12 cellular contexts compared by ENCODE assay signal in the genomic region with DNA sequence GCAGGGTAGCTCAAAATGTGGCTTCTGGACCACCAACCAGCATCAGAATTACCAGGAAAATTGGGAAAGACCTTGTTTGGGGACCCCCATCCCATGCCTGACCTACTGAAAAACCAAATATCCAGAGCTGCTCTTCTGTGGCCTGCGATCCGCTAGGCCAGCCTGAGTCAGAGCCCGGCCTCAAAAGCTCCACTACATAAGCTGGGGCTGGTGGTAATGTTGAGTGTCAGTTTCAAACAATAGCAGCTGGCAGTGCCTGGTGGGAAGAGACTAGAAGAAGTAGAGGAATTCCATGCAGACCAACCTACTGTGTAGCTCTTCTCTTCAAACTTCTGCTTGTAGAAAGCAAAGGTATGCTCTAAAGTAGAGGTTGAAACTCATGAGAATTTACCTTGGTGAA. TPM values are rescaled to one million over a fixed set of nuclear protein-coding genes. Genes with fewer than 3 reads are reported as not detected.
DNase-seq lines count a peak whose midpoint lies in the region; ATAC-seq and TF ChIP-seq lines count a peak whose summit lies in the region.
"Had no signal": no experiment of that assay in that cellular context is flagged by ENCODE, and none has a peak within 500 bp of the region (broad histone marks: within the 10 kb centered on the region; RNA-seq: fewer than 3 reads in every experiment).

No MANE protein-coding gene starts in this region.

- H3K4me2 ChIP-seq in IMR-90 (ENCODE audit: low read depth, low read length): no peak overlapping the region

- H3K27me3 ChIP-seq in IMR-90 (ENCODE audit: control insufficient read depth, insufficient read depth, low read length): no peaks in the 10 kb centered on the region
- H3K27me3 ChIP-seq: right atrium auricular region, SJCRH30 had no signal

- H2BK120ac ChIP-seq in IMR-90 (ENCODE audit: low read depth, low read length): no peak overlapping the region

- H3K36me3 ChIP-seq in IMR-90 (ENCODE audit: control insufficient read depth, insufficient read depth, low read length): peaks cover 9% of the 10 kb centered on the region
- H3K36me3 ChIP-seq: right atrium auricular region had no signal

- H3K14ac ChIP-seq in IMR-90 (replicated peaks; ENCODE audit: low read depth, low read length): no peak overlapping the region

- no peak overlapping the region for H3K4me3 ChIP-seq in IMR-90 (ENCODE audit: insufficient read depth, low read depth, low read length)
- H3K4me3 ChIP-seq: right atrium auricular region, SJCRH30 had no signal

- H2AK5ac ChIP-seq in IMR-90 (ENCODE audit: low read depth, low read length): no peak overlapping the region

- peaks cover 0 to 5% of the 10 kb centered on the region in 2 experiments; a peak in 1 of 4 replicates for H3K79me1 ChIP-seq in IMR-90 (ENCODE audit: low read depth in 1 of 2, low read length in 2 of 2)

- intact Hi-C loops in IMR-90 (cut with micrococcal nuclease): no loop called here

- no TSS peak for BruUV-seq in IMR-90 (replicated peaks; lab: Mats Ljungman, UMichigan)

- no peak overlapping the region for H4K5ac ChIP-seq in IMR-90 (ENCODE audit: low read depth, low read length)

- H2AFZ ChIP-seq in IMR-90 (replicated peaks; ENCODE audit: low read length, poor library complexity): no peak overlapping the region

- no peaks in the 10 kb centered on the region; the same call in 1 of the 2 replicates for H3K4me1 ChIP-seq in IMR-90 (ENCODE audit: control insufficient read depth, insufficient read depth, low read length)

- no peak for TF ChIP-seq RAD21 in IMR-90 (IDR thresholded peaks at IDR 0.05; ENCODE audit: low read length)

- in situ Hi-C loops in IMR-90 (cut with MboI; ENCODE audit: low sequenced_read_pairs): loop anchor here (10.0 kb wide), 1 partner anchor 573 kb away; no protein-coding TSS in a partner anchor

- WGBS in IMR-90 (ENCODE audit: extremely low coverage in 2 of 2, insufficient read length in 1 of 2), 2 experiments: no CpG with 5 or more reads among the region's 3 CpGs

- H3K9me1 ChIP-seq in IMR-90 (ENCODE audit: insufficient read depth, low read length): peaks cover 7% of the 10 kb centered on the region; the same call in 1 of the 2 replicates

- no peak overlapping the region for H2AK9ac ChIP-seq in IMR-90 (replicated peaks; ENCODE audit: low read depth, low read length, poor library complexity)

- no peak for TF ChIP-seq CTCF in IMR-90 (conservative IDR thresholded peaks at IDR 0.05; ENCODE audit: low read depth, low read length)

- H4K8ac ChIP-seq in IMR-90 (ENCODE audit: low read depth in 2 of 2, low read length in 2 of 2): no peak overlapping the region

- H4K20me1 ChIP-seq in IMR-90 (ENCODE audit: insufficient read depth, low read length): no peaks in the 10 kb centered on the region

- DNase-seq in IMR-90 (peak; percentile 25), astrocyte of the hippocampus (ENCODE audit: low read depth, low spot score) (peak; percentile 68), islet precursor cell (peak; percentile 71), stromal cell of bone marrow (ENCODE audit: low read depth) (peak; percentile 14), hippocampal formation (lab: John Stamatoyannopoulos, UW) (no peak)
- DNase-seq: CD8-positive, alpha-beta T cell; NCI-H774 had no signal

- CTCF ChIA-PET in IMR-90 (lab: Yijun Ruan, JAX): no interaction called here

- no peak for TF ChIP-seq POLR2A in IMR-90 (IDR thresholded peaks at IDR 0.05; ENCODE audit: low read depth, low read length)

- no peak overlapping the region for H3K18ac ChIP-seq in IMR-90 (ENCODE audit: low read depth, low read length)

- ATAC-seq in IMR-90 (ENCODE audit: low read depth): no peak
- ATAC-seq in HG03280 (IDR thresholded peaks at IDR 0.05; ENCODE audit: unreplicated experiment): no peak
- no peak for ATAC-seq in GM21367 (IDR thresholded peaks at IDR 0.05; ENCODE audit: unreplicated experiment)
- ATAC-seq: CD8-positive, alpha-beta T cell; HepG2 had no signal

- H2BK15ac ChIP-seq in IMR-90 (ENCODE audit: low read depth, low read length): no peak overlapping the region

- H2BK20ac ChIP-seq in IMR-90 (ENCODE audit: low read depth, low read length): no peak overlapping the region

- H3K4ac ChIP-seq in IMR-90 (ENCODE audit: low read depth, low read length): no peak overlapping the region

- H3K9ac ChIP-seq in IMR-90 (ENCODE audit: low read depth, low read length): no peak overlapping the region

- no peaks in the 10 kb centered on the region for H3K9me3 ChIP-seq in IMR-90 (ENCODE audit: control insufficient read depth, insufficient read depth, low read length)
- H3K9me3 ChIP-seq: right atrium auricular region, SJCRH30 had no signal

- no peak overlapping the region for H4K91ac ChIP-seq in IMR-90 (ENCODE audit: insufficient read depth, low read depth, low read length)

- no peak overlapping the region for H3K23ac ChIP-seq in IMR-90 (ENCODE audit: low read depth, low read length)

- no peak overlapping the region for H3K27ac ChIP-seq in IMR-90 (ENCODE audit: insufficient read depth, low read length)
- H3K27ac ChIP-seq: SJCRH30 had no signal

- dilution Hi-C loops in IMR-90 (cut with HindIII; ENCODE audit: low sequenced_read_pairs, unreplicated experiment): no loop called here

- H2BK5ac ChIP-seq in IMR-90 (ENCODE audit: low read depth, low read length, poor library complexity, severe bottlenecking): no peak overlapping the region

- H3K56ac ChIP-seq in IMR-90 (ENCODE audit: extremely low read depth, insufficient read depth, low read length): no peak overlapping the region

- POLR2A ChIA-PET in IMR-90 (lab: Charles Lee; ENCODE audit: unreplicated experiment): no interaction called here

TF ChIP-seq in IMR-90, 13 proteins besides CTCF, POLR2A, EP300 and RAD21:
- TF ChIP-seq RFX5 (IDR thresholded peaks at IDR 0.05; ENCODE audit: low read depth, low read length) (no peak), SMC3 (IDR thresholded peaks at IDR 0.05; ENCODE audit: low read depth, low read length) (no peak), BHLHE40 (IDR thresholded peaks at IDR 0.05; ENCODE audit: low read depth, low read length) (no peak), RCOR1 (IDR thresholded peaks at IDR 0.05; ENCODE audit: insufficient replicate concordance, low read length) (no peak), MAZ (IDR thresholded peaks at IDR 0.05; ENCODE audit: borderline replicate concordance, low read depth, low read length) (no peak), CEBPB (IDR thresholded peaks at IDR 0.05; ENCODE audit: low read depth, low read length) (no peak), FOS (IDR thresholded peaks at IDR 0.05; ENCODE audit: low read depth, low read length) (no peak), MAFK (IDR thresholded peaks at IDR 0.05; ENCODE audit: low read depth, low read length) (no peak), MXI1 (IDR thresholded peaks at IDR 0.05; ENCODE audit: borderline replicate concordance, low read depth, low read length) (no peak), CHD1 (IDR thresholded peaks at IDR 0.05; ENCODE audit: low read depth, low read length) (no peak), NFE2L2 (IDR thresholded peaks at IDR 0.05; ENCODE audit: low read depth, low read length) (no peak)
- TF ChIP-seq, protein P1, sequence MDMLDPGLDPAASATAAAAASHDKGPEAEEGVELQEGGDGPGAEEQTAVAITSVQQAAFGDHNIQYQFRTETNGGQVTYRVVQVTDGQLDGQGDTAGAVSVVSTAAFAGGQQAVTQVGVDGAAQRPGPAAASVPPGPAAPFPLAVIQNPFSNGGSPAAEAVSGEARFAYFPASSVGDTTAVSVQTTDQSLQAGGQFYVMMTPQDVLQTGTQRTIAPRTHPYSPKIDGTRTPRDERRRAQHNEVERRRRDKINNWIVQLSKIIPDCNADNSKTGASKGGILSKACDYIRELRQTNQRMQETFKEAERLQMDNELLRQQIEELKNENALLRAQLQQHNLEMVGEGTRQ (IDR thresholded peaks at IDR 0.05; ENCODE audit: low read depth, low read length): no peak
- TF ChIP-seq, protein P2, sequence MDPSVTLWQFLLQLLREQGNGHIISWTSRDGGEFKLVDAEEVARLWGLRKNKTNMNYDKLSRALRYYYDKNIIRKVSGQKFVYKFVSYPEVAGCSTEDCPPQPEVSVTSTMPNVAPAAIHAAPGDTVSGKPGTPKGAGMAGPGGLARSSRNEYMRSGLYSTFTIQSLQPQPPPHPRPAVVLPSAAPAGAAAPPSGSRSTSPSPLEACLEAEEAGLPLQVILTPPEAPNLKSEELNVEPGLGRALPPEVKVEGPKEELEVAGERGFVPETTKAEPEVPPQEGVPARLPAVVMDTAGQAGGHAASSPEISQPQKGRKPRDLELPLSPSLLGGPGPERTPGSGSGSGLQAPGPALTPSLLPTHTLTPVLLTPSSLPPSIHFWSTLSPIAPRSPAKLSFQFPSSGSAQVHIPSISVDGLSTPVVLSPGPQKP (IDR thresholded peaks at IDR 0.05; ENCODE audit: borderline replicate concordance, low read depth, low read length): no peak

RNA-seq across cellular contexts. Expression of a gene that starts 52.0 kb away (rescaled TPM):
- under 0.01 TPM in 1 of 2 replicates, not detected in the other for total RNA-seq in IMR-90 (2012; rRNA removed)
- 0.03 and 0.04 TPM in 2 replicates for polyA plus RNA-seq in IMR-90 (2012; rRNA removed)
- polyA plus RNA-seq in IMR-90 (2012; cell fraction: cytosol; rRNA removed): 0.01 and 0.03 TPM in 2 replicates
- not detected in 2 replicates for polyA plus RNA-seq in IMR-90 (2012; cell fraction: nucleus; rRNA removed; ENCODE audit: low replicate concordance)
- total RNA-seq: CD8-positive, alpha-beta T cell; HepG2; right atrium auricular region had no signal
- polyA plus RNA-seq: HepG2 had no signal

Comparison
In these comparisons a context has a peak if more than half of its experiments do, and no peak if none do; other contexts are left out.
1. DNase-seq: peak in IMR-90 (single experiment), astrocyte of the hippocampus (single experiment), islet precursor cell (single experiment) and stromal cell of bone marrow (single experiment); none in hippocampal formation (0 of 2).